Comparison of ENCODE assay signal across 1 cellular context in the genomic region with DNA sequence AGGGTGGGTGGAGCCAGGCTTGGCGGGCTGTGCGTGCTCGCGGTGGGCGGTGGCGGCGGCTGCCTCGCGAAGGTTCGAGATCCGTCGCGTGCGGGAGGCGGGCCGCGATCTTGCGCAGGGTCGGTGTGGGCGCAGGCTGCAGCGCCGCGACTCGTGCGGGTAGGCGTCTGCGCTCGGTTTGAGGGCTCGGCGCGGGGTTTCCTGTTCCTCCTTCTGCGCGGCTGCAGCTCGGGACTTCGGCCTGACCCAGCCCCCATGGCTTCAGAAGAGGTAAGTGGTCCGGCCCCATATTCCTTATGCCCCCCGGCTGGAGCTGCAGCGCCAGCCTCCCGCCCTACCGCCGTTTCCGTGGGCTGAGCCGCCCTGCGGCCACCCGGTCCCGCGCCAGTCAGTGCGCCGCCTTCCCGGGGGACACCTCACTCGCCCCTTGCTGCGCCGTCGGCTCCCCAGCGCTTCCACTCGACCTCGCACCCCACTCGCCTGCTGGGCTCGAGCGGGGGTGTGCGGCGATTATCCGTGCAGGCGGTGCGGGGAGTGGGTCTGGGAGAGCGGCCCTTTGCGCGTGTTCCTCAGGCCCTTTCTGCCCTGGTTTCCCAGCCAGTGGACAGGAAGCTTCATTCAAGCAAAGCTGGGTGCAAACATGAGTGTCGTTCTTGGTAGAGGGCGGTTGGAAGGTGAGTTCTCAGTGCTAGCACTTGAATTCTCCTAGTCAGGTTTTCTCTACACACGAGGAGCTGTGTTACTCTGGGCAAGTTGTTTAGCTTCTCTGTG.
TF ChIP-seq lines count a peak whose summit lies in the region.

A gene with protein sequence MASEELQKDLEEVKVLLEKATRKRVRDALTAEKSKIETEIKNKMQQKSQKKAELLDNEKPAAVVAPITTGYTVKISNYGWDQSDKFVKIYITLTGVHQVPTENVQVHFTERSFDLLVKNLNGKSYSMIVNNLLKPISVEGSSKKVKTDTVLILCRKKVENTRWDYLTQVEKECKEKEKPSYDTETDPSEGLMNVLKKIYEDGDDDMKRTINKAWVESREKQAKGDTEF (plus strand): TSS at position 22 of the 771 bp plus-strand sequence. CDS start 234 bp downstream, at position 256.

TF ChIP-seq in K562, 482 proteins besides CTCF, POLR2A, EP300 and RAD21 (continued from another document and continues in another):
- TF ChIP-seq, protein P1, sequence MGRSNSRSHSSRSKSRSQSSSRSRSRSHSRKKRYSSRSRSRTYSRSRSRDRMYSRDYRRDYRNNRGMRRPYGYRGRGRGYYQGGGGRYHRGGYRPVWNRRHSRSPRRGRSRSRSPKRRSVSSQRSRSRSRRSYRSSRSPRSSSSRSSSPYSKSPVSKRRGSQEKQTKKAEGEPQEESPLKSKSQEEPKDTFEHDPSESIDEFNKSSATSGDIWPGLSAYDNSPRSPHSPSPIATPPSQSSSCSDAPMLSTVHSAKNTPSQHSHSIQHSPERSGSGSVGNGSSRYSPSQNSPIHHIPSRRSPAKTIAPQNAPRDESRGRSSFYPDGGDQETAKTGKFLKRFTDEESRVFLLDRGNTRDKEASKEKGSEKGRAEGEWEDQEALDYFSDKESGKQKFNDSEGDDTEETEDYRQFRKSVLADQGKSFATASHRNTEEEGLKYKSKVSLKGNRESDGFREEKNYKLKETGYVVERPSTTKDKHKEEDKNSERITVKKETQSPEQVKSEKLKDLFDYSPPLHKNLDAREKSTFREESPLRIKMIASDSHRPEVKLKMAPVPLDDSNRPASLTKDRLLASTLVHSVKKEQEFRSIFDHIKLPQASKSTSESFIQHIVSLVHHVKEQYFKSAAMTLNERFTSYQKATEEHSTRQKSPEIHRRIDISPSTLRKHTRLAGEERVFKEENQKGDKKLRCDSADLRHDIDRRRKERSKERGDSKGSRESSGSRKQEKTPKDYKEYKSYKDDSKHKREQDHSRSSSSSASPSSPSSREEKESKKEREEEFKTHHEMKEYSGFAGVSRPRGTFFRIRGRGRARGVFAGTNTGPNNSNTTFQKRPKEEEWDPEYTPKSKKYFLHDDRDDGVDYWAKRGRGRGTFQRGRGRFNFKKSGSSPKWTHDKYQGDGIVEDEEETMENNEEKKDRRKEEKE (IDR thresholded peaks at IDR 0.05; ENCODE audit: borderline replicate concordance in 1 of 2, control insufficient read depth in 1 of 2, low read depth in 2 of 2, low read length in 1 of 2), result no peak
- TF ChIP-seq HEY1 (CRISPR knock-in tag; IDR thresholded peaks at IDR 0.05; ENCODE audit: borderline replicate concordance) (no peak), TARDBP (IDR thresholded peaks at IDR 0.05) (no peak; the same call in none of the 2 replicates), HDAC6 (IDR thresholded peaks at IDR 0.05; ENCODE audit: low read depth, low read length) (no peak), SMARCE1 (IDR thresholded peaks at IDR 0.05) (0 out of 2 replicates have a peak, but pooled peaks have one; percentile 16), NCOA6 (IDR thresholded peaks at IDR 0.05) (no peak), NCOA4 (IDR thresholded peaks at IDR 0.05; ENCODE audit: partially characterized antibody) (no peak), ZNF561 (CRISPR knock-in tag; conservative IDR thresholded peaks at IDR 0.05) (no peak), HLTF (IDR thresholded peaks at IDR 0.05) (peak; percentile 78; the same call in 1 of the 2 replicates), MAFK (IDR thresholded peaks at IDR 0.05; ENCODE audit: low read length) (no peak), CBX2 (IDR thresholded peaks at IDR 0.05; ENCODE audit: insufficient read depth, low read length, poor library complexity, severe bottlenecking) (no peak), ZNF263 (CRISPR knock-in tag; IDR thresholded peaks at IDR 0.05; ENCODE audit: borderline replicate concordance) (no peak; the same call in 1 of the 2 replicates), RBFOX2 (IDR thresholded peaks at IDR 0.05; ENCODE audit: low read depth, low read length) (peak; percentile 85), HDAC1 (IDR thresholded peaks at IDR 0.05) (peak in 1 of 2 experiments; percentile 76; a peak in 2 of 4 replicates), PYGO2 (tag; IDR thresholded peaks at IDR 0.05) (no peak), TAL1 (IDR thresholded peaks at IDR 0.05) (no peak), RBM34 (IDR thresholded peaks at IDR 0.05; ENCODE audit: borderline replicate concordance, insufficient read depth, low read length) (peak; percentile 21; the same call in 1 of the 2 replicates), HNRNPUL1 (IDR thresholded peaks at IDR 0.05; ENCODE audit: low read length) (no peak), ZNF134 (CRISPR knock-in tag; conservative IDR thresholded peaks at IDR 0.05) (no peak), HNRNPLL (IDR thresholded peaks at IDR 0.05; ENCODE audit: low read depth, low read length, poor library complexity, severe bottlenecking) (peak; percentile 96), ZNF175 (CRISPR knock-in tag; IDR thresholded peaks at IDR 0.05; ENCODE audit: low read depth) (no peak), ZBED1 (IDR thresholded peaks at IDR 0.05) (0 out of 2 replicates have a peak, but pooled peaks have one; percentile 16), SIRT6 (IDR thresholded peaks at IDR 0.05; ENCODE audit: low read depth, low read length) (no peak), ZNF778 (CRISPR knock-in tag; IDR thresholded peaks at IDR 0.05) (no peak), STAT5B (CRISPR knock-in tag; IDR thresholded peaks at IDR 0.05) (no peak), ZNF124 (CRISPR knock-in tag; IDR thresholded peaks at IDR 0.05) (no peak), ZC3H8 (IDR thresholded peaks at IDR 0.05) (no peak), CBFA2T3 (IDR thresholded peaks at IDR 0.05) (no peak), HDAC8 (tag; IDR thresholded peaks at IDR 0.05) (no peak), ZNF695 (CRISPR knock-in tag; IDR thresholded peaks at IDR 0.05) (no peak), SOX6 (IDR thresholded peaks at IDR 0.05) (no peak), ZNF140 (CRISPR knock-in tag; IDR thresholded peaks at IDR 0.05) (no peak), ZC3H11A (IDR thresholded peaks at IDR 0.05; ENCODE audit: low read depth, low read length) (no peak), ARID2 (IDR thresholded peaks at IDR 0.05) (no peak), MCM2 (IDR thresholded peaks at IDR 0.05; ENCODE audit: low read depth) (no peak), NRF1 (conservative IDR thresholded peaks at IDR 0.05 in 1 of 2, IDR thresholded peaks at IDR 0.05 in 1 of 2) (no peak; a peak in 1 of 4 replicates), ZKSCAN8 (CRISPR knock-in tag; IDR thresholded peaks at IDR 0.05) (no peak), ATF1 (CRISPR knock-in tag; IDR thresholded peaks at IDR 0.05) (no peak), ATF1 (tag; IDR thresholded peaks at IDR 0.05) (no peak), SRF (CRISPR knock-in tag; IDR thresholded peaks at IDR 0.05) (peak in 1 of 2 experiments; percentile 79; a peak in 1 of 4 replicates), FIP1L1 (IDR thresholded peaks at IDR 0.05; ENCODE audit: low read depth, low read length, poor library complexity, severe bottlenecking) (peak; percentile 73)
- TF ChIP-seq, protein P2, sequence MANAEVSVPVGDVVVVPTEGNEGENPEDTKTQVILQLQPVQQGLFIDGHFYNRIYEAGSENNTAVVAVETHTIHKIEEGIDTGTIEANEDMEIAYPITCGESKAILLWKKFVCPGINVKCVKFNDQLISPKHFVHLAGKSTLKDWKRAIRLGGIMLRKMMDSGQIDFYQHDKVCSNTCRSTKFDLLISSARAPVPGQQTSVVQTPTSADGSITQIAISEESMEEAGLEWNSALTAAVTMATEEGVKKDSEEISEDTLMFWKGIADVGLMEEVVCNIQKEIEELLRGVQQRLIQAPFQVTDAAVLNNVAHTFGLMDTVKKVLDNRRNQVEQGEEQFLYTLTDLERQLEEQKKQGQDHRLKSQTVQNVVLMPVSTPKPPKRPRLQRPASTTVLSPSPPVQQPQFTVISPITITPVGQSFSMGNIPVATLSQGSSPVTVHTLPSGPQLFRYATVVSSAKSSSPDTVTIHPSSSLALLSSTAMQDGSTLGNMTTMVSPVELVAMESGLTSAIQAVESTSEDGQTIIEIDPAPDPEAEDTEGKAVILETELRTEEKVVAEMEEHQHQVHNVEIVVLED (CRISPR knock-in tag; IDR thresholded peaks at IDR 0.05), result no peak
- TF ChIP-seq, protein P3, sequence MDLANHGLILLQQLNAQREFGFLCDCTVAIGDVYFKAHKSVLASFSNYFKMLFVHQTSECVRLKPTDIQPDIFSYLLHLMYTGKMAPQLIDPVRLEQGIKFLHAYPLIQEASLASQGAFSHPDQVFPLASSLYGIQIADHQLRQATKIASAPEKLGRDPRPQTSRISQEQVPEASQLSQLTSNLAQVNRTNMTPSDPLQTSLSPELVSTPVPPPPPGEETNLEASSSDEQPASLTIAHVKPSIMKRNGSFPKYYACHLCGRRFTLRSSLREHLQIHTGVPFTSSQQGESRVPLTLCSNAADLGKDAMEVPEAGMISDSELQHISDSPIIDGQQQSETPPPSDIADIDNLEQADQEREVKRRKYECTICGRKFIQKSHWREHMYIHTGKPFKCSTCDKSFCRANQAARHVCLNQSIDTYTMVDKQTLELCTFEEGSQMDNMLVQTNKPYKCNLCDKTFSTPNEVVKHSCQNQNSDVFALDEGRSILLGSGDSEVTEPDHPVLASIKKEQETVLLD (IDR thresholded peaks at IDR 0.05), result no peak
- TF ChIP-seq, protein P4, sequence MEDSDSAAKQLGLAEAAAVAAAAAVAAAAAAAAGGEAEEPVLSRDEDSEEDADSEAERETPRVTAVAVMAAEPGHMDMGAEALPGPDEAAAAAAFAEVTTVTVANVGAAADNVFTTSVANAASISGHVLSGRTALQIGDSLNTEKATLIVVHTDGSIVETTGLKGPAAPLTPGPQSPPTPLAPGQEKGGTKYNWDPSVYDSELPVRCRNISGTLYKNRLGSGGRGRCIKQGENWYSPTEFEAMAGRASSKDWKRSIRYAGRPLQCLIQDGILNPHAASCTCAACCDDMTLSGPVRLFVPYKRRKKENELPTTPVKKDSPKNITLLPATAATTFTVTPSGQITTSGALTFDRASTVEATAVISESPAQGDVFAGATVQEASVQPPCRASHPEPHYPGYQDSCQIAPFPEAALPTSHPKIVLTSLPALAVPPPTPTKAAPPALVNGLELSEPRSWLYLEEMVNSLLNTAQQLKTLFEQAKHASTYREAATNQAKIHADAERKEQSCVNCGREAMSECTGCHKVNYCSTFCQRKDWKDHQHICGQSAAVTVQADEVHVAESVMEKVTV (CRISPR knock-in tag; IDR thresholded peaks at IDR 0.05), result no peak
- TF ChIP-seq, protein P5, sequence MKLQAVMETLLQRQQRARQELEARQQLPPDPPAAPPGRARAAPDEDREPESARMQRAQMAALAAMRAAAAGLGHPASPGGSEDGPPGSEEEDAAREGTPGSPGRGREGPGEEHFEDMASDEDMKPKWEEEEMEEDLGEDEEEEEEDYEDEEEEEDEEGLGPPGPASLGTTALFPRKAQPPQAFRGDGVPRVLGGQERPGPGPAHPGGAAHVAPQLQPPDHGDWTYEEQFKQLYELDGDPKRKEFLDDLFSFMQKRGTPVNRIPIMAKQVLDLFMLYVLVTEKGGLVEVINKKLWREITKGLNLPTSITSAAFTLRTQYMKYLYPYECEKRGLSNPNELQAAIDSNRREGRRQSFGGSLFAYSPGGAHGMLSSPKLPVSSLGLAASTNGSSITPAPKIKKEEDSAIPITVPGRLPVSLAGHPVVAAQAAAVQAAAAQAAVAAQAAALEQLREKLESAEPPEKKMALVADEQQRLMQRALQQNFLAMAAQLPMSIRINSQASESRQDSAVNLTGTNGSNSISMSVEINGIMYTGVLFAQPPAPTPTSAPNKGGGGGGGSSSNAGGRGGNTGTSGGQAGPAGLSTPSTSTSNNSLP (IDR thresholded peaks at IDR 0.05; ENCODE audit: borderline replicate concordance, low read depth, low read length), result no peak
- TF ChIP-seq, protein P6, sequence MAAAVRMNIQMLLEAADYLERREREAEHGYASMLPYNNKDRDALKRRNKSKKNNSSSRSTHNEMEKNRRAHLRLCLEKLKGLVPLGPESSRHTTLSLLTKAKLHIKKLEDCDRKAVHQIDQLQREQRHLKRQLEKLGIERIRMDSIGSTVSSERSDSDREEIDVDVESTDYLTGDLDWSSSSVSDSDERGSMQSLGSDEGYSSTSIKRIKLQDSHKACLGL (CRISPR knock-in tag; IDR thresholded peaks at IDR 0.05; ENCODE audit: borderline replicate concordance, poor library complexity, severe bottlenecking), result no peak
- TF ChIP-seq, protein P7, sequence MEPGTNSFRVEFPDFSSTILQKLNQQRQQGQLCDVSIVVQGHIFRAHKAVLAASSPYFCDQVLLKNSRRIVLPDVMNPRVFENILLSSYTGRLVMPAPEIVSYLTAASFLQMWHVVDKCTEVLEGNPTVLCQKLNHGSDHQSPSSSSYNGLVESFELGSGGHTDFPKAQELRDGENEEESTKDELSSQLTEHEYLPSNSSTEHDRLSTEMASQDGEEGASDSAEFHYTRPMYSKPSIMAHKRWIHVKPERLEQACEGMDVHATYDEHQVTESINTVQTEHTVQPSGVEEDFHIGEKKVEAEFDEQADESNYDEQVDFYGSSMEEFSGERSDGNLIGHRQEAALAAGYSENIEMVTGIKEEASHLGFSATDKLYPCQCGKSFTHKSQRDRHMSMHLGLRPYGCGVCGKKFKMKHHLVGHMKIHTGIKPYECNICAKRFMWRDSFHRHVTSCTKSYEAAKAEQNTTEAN (CRISPR knock-in tag; IDR thresholded peaks at IDR 0.05), result no peak
- TF ChIP-seq, protein P8, sequence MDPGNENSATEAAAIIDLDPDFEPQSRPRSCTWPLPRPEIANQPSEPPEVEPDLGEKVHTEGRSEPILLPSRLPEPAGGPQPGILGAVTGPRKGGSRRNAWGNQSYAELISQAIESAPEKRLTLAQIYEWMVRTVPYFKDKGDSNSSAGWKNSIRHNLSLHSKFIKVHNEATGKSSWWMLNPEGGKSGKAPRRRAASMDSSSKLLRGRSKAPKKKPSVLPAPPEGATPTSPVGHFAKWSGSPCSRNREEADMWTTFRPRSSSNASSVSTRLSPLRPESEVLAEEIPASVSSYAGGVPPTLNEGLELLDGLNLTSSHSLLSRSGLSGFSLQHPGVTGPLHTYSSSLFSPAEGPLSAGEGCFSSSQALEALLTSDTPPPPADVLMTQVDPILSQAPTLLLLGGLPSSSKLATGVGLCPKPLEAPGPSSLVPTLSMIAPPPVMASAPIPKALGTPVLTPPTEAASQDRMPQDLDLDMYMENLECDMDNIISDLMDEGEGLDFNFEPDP (CRISPR knock-in tag; IDR thresholded peaks at IDR 0.05), result no peak
- TF ChIP-seq, protein P9, sequence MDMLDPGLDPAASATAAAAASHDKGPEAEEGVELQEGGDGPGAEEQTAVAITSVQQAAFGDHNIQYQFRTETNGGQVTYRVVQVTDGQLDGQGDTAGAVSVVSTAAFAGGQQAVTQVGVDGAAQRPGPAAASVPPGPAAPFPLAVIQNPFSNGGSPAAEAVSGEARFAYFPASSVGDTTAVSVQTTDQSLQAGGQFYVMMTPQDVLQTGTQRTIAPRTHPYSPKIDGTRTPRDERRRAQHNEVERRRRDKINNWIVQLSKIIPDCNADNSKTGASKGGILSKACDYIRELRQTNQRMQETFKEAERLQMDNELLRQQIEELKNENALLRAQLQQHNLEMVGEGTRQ (CRISPR knock-in tag; IDR thresholded peaks at IDR 0.05), result no peak
- TF ChIP-seq, protein P10, sequence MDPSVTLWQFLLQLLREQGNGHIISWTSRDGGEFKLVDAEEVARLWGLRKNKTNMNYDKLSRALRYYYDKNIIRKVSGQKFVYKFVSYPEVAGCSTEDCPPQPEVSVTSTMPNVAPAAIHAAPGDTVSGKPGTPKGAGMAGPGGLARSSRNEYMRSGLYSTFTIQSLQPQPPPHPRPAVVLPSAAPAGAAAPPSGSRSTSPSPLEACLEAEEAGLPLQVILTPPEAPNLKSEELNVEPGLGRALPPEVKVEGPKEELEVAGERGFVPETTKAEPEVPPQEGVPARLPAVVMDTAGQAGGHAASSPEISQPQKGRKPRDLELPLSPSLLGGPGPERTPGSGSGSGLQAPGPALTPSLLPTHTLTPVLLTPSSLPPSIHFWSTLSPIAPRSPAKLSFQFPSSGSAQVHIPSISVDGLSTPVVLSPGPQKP (CRISPR knock-in tag; IDR thresholded peaks at IDR 0.05), result no peak
